Comparison of ENCODE assay signal across 1 cellular context in genomic region chr12:12871587-12872138, GRCh38.
TF ChIP-seq lines count a peak whose summit lies in the region.

No MANE protein-coding gene starts in this region.

TF ChIP-seq in SK-N-SH treated with all-trans-retinoic acid at 6 μM for 48 hours, 23 proteins besides CTCF, POLR2A, EP300 and RAD21 (continued from another document):
- no peak for TF ChIP-seq TSHZ2 (CRISPR knock-in tag; IDR thresholded peaks at IDR 0.05)
- TF ChIP-seq TCF4 (CRISPR knock-in tag; IDR thresholded peaks at IDR 0.05; ENCODE audit: borderline replicate concordance), result no peak
- no peak for TF ChIP-seq OSR1 (CRISPR knock-in tag; IDR thresholded peaks at IDR 0.05)
- no peak for TF ChIP-seq ZNF8 (CRISPR knock-in tag; IDR thresholded peaks at IDR 0.05)
- TF ChIP-seq ISL1 (CRISPR knock-in tag; IDR thresholded peaks at IDR 0.05), result no peak
- TF ChIP-seq, protein P1, sequence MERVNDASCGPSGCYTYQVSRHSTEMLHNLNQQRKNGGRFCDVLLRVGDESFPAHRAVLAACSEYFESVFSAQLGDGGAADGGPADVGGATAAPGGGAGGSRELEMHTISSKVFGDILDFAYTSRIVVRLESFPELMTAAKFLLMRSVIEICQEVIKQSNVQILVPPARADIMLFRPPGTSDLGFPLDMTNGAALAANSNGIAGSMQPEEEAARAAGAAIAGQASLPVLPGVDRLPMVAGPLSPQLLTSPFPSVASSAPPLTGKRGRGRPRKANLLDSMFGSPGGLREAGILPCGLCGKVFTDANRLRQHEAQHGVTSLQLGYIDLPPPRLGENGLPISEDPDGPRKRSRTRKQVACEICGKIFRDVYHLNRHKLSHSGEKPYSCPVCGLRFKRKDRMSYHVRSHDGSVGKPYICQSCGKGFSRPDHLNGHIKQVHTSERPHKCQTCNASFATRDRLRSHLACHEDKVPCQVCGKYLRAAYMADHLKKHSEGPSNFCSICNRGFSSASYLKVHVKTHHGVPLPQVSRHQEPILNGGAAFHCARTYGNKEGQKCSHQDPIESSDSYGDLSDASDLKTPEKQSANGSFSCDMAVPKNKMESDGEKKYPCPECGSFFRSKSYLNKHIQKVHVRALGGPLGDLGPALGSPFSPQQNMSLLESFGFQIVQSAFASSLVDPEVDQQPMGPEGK (CRISPR knock-in tag; IDR thresholded peaks at IDR 0.05; ENCODE audit: borderline replicate concordance), result no peak
- TF ChIP-seq, protein P2, sequence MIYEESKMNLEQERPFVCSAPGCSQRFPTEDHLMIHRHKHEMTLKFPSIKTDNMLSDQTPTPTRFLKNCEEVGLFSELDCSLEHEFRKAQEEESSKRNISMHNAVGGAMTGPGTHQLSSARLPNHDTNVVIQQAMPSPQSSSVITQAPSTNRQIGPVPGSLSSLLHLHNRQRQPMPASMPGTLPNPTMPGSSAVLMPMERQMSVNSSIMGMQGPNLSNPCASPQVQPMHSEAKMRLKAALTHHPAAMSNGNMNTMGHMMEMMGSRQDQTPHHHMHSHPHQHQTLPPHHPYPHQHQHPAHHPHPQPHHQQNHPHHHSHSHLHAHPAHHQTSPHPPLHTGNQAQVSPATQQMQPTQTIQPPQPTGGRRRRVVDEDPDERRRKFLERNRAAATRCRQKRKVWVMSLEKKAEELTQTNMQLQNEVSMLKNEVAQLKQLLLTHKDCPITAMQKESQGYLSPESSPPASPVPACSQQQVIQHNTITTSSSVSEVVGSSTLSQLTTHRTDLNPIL (CRISPR knock-in tag; IDR thresholded peaks at IDR 0.05; ENCODE audit: low read depth), result no peak
- TF ChIP-seq GLIS3 (CRISPR knock-in tag; IDR thresholded peaks at IDR 0.05), result no peak
- TF ChIP-seq ARNTL (CRISPR knock-in tag; IDR thresholded peaks at IDR 0.05; ENCODE audit: borderline replicate concordance, low read depth), result no peak
- TF ChIP-seq SNAI2 (CRISPR knock-in tag; IDR thresholded peaks at IDR 0.05), result no peak
